1 cellular context compared by ENCODE assay signal in the genomic region with DNA sequence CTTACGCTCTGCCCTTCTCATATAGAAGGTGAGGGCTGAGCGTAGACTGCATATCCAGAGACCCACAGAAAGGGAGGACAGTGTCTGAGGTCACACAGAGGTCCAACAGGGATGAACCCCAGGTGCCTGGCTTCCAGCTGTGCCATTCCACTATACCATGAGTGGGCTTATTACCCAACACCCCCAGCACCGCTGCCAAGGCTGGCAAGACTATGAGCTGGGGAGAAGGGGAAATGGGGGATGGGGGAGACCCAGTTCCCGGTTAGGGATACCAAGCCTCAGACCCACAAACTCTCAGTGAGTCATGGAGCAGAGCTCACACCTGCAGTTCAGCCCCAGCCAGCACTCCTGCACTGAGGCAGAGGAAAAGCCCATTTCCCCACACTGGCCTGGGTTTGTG.
TF ChIP-seq lines count a peak whose summit lies in the region.

No MANE protein-coding gene starts in this region.

TF ChIP-seq in GM23338, 12 proteins besides CTCF, POLR2A, EP300 and RAD21 (continued from another document):
- TF ChIP-seq, protein P1, sequence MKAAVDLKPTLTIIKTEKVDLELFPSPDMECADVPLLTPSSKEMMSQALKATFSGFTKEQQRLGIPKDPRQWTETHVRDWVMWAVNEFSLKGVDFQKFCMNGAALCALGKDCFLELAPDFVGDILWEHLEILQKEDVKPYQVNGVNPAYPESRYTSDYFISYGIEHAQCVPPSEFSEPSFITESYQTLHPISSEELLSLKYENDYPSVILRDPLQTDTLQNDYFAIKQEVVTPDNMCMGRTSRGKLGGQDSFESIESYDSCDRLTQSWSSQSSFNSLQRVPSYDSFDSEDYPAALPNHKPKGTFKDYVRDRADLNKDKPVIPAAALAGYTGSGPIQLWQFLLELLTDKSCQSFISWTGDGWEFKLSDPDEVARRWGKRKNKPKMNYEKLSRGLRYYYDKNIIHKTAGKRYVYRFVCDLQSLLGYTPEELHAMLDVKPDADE (IDR thresholded peaks at IDR 0.05), result no peak
- TF ChIP-seq, protein P2, sequence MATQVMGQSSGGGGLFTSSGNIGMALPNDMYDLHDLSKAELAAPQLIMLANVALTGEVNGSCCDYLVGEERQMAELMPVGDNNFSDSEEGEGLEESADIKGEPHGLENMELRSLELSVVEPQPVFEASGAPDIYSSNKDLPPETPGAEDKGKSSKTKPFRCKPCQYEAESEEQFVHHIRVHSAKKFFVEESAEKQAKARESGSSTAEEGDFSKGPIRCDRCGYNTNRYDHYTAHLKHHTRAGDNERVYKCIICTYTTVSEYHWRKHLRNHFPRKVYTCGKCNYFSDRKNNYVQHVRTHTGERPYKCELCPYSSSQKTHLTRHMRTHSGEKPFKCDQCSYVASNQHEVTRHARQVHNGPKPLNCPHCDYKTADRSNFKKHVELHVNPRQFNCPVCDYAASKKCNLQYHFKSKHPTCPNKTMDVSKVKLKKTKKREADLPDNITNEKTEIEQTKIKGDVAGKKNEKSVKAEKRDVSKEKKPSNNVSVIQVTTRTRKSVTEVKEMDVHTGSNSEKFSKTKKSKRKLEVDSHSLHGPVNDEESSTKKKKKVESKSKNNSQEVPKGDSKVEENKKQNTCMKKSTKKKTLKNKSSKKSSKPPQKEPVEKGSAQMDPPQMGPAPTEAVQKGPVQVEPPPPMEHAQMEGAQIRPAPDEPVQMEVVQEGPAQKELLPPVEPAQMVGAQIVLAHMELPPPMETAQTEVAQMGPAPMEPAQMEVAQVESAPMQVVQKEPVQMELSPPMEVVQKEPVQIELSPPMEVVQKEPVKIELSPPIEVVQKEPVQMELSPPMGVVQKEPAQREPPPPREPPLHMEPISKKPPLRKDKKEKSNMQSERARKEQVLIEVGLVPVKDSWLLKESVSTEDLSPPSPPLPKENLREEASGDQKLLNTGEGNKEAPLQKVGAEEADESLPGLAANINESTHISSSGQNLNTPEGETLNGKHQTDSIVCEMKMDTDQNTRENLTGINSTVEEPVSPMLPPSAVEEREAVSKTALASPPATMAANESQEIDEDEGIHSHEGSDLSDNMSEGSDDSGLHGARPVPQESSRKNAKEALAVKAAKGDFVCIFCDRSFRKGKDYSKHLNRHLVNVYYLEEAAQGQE (IDR thresholded peaks at IDR 0.05; ENCODE audit: unreplicated experiment), result no peak
- TF ChIP-seq EZH2phosphoT487 (IDR thresholded peaks at IDR 0.05; ENCODE audit: unreplicated experiment), result no peak
- TF ChIP-seq, protein P3, sequence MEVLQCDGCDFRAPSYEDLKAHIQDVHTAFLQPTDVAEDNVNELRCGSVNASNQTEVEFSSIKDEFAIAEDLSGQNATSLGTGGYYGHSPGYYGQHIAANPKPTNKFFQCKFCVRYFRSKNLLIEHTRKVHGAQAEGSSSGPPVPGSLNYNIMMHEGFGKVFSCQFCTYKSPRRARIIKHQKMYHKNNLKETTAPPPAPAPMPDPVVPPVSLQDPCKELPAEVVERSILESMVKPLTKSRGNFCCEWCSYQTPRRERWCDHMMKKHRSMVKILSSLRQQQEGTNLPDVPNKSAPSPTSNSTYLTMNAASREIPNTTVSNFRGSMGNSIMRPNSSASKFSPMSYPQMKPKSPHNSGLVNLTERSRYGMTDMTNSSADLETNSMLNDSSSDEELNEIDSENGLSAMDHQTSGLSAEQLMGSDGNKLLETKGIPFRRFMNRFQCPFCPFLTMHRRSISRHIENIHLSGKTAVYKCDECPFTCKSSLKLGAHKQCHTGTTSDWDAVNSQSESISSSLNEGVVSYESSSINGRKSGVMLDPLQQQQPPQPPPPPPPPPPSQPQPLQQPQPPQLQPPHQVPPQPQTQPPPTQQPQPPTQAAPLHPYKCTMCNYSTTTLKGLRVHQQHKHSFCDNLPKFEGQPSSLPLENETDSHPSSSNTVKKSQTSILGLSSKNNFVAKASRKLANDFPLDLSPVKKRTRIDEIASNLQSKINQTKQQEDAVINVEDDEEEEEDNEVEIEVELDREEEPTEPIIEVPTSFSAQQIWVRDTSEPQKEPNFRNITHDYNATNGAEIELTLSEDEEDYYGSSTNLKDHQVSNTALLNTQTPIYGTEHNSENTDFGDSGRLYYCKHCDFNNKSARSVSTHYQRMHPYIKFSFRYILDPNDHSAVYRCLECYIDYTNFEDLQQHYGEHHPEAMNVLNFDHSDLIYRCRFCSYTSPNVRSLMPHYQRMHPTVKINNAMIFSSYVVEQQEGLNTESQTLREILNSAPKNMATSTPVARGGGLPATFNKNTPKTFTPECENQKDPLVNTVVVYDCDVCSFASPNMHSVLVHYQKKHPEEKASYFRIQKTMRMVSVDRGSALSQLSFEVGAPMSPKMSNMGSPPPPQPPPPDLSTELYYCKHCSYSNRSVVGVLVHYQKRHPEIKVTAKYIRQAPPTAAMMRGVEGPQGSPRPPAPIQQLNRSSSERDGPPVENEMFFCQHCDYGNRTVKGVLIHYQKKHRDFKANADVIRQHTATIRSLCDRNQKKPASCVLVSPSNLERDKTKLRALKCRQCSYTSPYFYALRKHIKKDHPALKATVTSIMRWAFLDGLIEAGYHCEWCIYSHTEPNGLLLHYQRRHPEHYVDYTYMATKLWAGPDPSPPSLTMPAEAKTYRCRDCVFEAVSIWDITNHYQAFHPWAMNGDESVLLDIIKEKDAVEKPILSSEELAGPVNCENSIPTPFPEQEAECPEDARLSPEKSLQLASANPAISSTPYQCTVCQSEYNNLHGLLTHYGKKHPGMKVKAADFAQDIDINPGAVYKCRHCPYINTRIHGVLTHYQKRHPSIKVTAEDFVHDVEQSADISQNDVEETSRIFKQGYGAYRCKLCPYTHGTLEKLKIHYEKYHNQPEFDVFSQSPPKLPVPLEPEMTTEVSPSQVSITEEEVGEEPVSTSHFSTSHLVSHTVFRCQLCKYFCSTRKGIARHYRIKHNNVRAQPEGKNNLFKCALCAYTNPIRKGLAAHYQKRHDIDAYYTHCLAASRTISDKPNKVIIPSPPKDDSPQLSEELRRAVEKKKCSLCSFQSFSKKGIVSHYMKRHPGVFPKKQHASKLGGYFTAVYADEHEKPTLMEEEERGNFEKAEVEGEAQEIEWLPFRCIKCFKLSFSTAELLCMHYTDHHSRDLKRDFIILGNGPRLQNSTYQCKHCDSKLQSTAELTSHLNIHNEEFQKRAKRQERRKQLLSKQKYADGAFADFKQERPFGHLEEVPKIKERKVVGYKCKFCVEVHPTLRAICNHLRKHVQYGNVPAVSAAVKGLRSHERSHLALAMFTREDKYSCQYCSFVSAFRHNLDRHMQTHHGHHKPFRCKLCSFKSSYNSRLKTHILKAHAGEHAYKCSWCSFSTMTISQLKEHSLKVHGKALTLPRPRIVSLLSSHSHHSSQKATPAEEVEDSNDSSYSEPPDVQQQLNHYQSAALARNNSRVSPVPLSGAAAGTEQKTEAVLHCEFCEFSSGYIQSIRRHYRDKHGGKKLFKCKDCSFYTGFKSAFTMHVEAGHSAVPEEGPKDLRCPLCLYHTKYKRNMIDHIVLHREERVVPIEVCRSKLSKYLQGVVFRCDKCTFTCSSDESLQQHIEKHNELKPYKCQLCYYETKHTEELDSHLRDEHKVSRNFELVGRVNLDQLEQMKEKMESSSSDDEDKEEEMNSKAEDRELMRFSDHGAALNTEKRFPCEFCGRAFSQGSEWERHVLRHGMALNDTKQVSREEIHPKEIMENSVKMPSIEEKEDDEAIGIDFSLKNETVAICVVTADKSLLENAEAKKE (CRISPR knock-in tag; IDR thresholded peaks at IDR 0.05), result no peak
